ENCODE assay signal across 37 cellular contexts in genomic region chr2:81328968-81329367, GRCh38.
DNase-seq lines count a peak whose midpoint lies in the region; ATAC-seq, FAIRE-seq and TF ChIP-seq lines count a peak whose summit lies in the region.
"Had no signal": no experiment of that assay in that cellular context is flagged by ENCODE, and none has a peak within 500 bp of the region (broad histone marks: within the 10 kb centered on the region; RNA-seq: fewer than 3 reads in every experiment).

No MANE protein-coding gene starts in this region.

- 0% methylated on average over 2 of the region's 2 CpGs for WGBS in HepG2 (ENCODE audit: low lambda C conversion rate)
- 71% methylated on average over 2 of the region's 2 CpGs for WGBS in right lobe of liver (ENCODE audit: insufficient coverage, low coverage, low lambda C conversion rate, missing lambda C conversion rate)
- WGBS in IMR-90 (ENCODE audit: extremely low coverage in 2 of 2, insufficient read length in 1 of 2), 2 experiments = no CpG with 5 or more reads among the region's 2 CpGs

- H3K4ac ChIP-seq in IMR-90 (ENCODE audit: low read depth, low read length) = no peak overlapping the region

- no peak overlapping the region for H3K4me3 ChIP-seq in HepG2 (replicated peaks in 1 of 3; ENCODE audit: insufficient read depth in 1 of 3, low read depth in 2 of 3, low read length in 3 of 3)
- no peak overlapping the region for H3K4me3 ChIP-seq in right lobe of liver
- H3K4me3 ChIP-seq in IMR-90 (ENCODE audit: insufficient read depth, low read depth, low read length) = no peak overlapping the region
- H3K4me3 ChIP-seq: A549; BLaER1; BLaER1 treated with 17β-estradiol and CSF1 and Interleukin-3, amounts not matched to agents 10 nM and 100 nM had no signal

- BruUV-seq in HepG2 (replicated peaks; lab: Mats Ljungman, UMichigan) = no TSS peak
- BruUV-seq in IMR-90 (replicated peaks; lab: Mats Ljungman, UMichigan) = no TSS peak

- H2BK5ac ChIP-seq in IMR-90 (ENCODE audit: low read depth, low read length, poor library complexity, severe bottlenecking) = no peak overlapping the region

- peak; percentile 7 for DNase-seq in NCI-H2171 treated with DMSO at 0.1 percent for 48 hours (lab: John Stamatoyannopoulos, UW)
- no peak for DNase-seq in NCI-H2171 (lab: John Stamatoyannopoulos, UW)
- no peak for DNase-seq in HepG2 (ENCODE audit: low spot score)
- DNase-seq in right lobe of liver = no peak
- DNase-seq in IMR-90 = no peak
- DNase-seq in left kidney (ENCODE audit: low read depth, low spot score) = peak; percentile 5
- DNase-seq in glutamatergic neuron = no peak
- DNase-seq: 8988T; ACHN; AML-193; BE2C; C1 segment of cervical spinal cord; Caco-2; Calu3; CD4-positive, alpha-beta memory T cell; CD4-positive, alpha-beta T cell; CD4-positive, CD25-positive, alpha-beta regulatory T cell; CD8-positive, alpha-beta memory T cell; CD8-positive, alpha-beta T cell; COR-L47; DMS 273 treated with DMSO at 0.1 percent for 48 hours; DMS153; DMS53; DMS79; DMS79 treated with DMSO at 0.1 percent for 48 hours; DND-41; EL had no signal

- H3K27ac ChIP-seq in HepG2 (ENCODE audit: extremely low read length, insufficient read depth, low read length) (no peak overlapping the region), right lobe of liver (no peak overlapping the region), IMR-90 (ENCODE audit: insufficient read depth, low read length) (no peak overlapping the region)
- H3K27ac ChIP-seq: 22Rv1; A549; BLaER1; BLaER1 treated with 17β-estradiol and CSF1 and Interleukin-3, amounts not matched to agents 10 nM and 100 nM; C4-2B had no signal

- H3K9me1 ChIP-seq in IMR-90 (ENCODE audit: insufficient read depth, low read length) = no peaks in the 10 kb centered on the region

- H3K23ac ChIP-seq in IMR-90 (ENCODE audit: low read depth, low read length) = no peak overlapping the region

- H3K4me1 Mint-ChIP-seq in glutamatergic neuron (ENCODE audit: low read depth, unreplicated experiment) = peaks cover 11% of the 10 kb centered on the region
- H3K4me1 Mint-ChIP-seq: B cell; CD14-positive monocyte; CD4-positive, alpha-beta memory T cell; CD4-positive, CD25-positive, alpha-beta regulatory T cell; CD8-positive, alpha-beta memory T cell had no signal

- H4K20me1 ChIP-seq in HepG2 (ENCODE audit: insufficient read depth, low read length) = no peaks in the 10 kb centered on the region
- no peaks in the 10 kb centered on the region for H4K20me1 ChIP-seq in IMR-90 (ENCODE audit: insufficient read depth, low read length)
- H4K20me1 ChIP-seq: BLaER1; BLaER1 treated with 17β-estradiol and CSF1 and Interleukin-3, amounts not matched to agents 10 nM and 100 nM had no signal

- H2AK5ac ChIP-seq in IMR-90 (ENCODE audit: low read depth, low read length) = no peak overlapping the region

- H3K36me3 ChIP-seq in HepG2 (replicated peaks in 1 of 2; ENCODE audit: control insufficient read depth in 1 of 2, insufficient read depth in 2 of 2, low read length in 2 of 2) (no peaks in the 10 kb centered on the region), right lobe of liver (no peaks in the 10 kb centered on the region), IMR-90 (ENCODE audit: control insufficient read depth, insufficient read depth, low read length) (no peaks in the 10 kb centered on the region)
- H3K36me3 ChIP-seq: BE2C; BLaER1; BLaER1 treated with 17β-estradiol and CSF1 and Interleukin-3, amounts not matched to agents 10 nM and 100 nM had no signal

- no peak overlapping the region for H3K9ac ChIP-seq in HepG2 (ENCODE audit: insufficient read depth, low read depth, low read length)
- no peak overlapping the region for H3K9ac ChIP-seq in IMR-90 (ENCODE audit: low read depth, low read length)
- H3K9ac ChIP-seq: BLaER1; BLaER1 treated with 17β-estradiol and CSF1 and Interleukin-3, amounts not matched to agents 10 nM and 100 nM had no signal

- TF ChIP-seq CTCF in HepG2 (CRISPR knock-in tag; IDR thresholded peaks at IDR 0.05) (no peak), right lobe of liver (IDR thresholded peaks at IDR 0.05) (no peak), IMR-90 (conservative IDR thresholded peaks at IDR 0.05; ENCODE audit: low read depth, low read length) (no peak), glutamatergic neuron (IDR thresholded peaks at IDR 0.05; ENCODE audit: partially characterized antibody, unreplicated experiment) (no peak)

- H3K4me2 ChIP-seq in HepG2 (ENCODE audit: low read depth, low read length) = no peak overlapping the region
- no peak overlapping the region for H3K4me2 ChIP-seq in IMR-90 (ENCODE audit: low read depth, low read length)
- H3K4me2 ChIP-seq: A549; BLaER1; BLaER1 treated with 17β-estradiol and CSF1 and Interleukin-3, amounts not matched to agents 10 nM and 100 nM had no signal

- no peak for TF ChIP-seq RAD21 in HepG2 (CRISPR knock-in tag; IDR thresholded peaks at IDR 0.05)
- no peak for TF ChIP-seq RAD21 in IMR-90 (IDR thresholded peaks at IDR 0.05; ENCODE audit: low read length)

- TF ChIP-seq POLR2A in HepG2 (IDR thresholded peaks at IDR 0.05; ENCODE audit: insufficient read depth in 1 of 2, low read depth in 2 of 2, low read length in 2 of 2) (no peak), right lobe of liver (IDR thresholded peaks at IDR 0.05) (no peak), IMR-90 (IDR thresholded peaks at IDR 0.05; ENCODE audit: low read depth, low read length) (no peak)

- H2BK20ac ChIP-seq in IMR-90 (ENCODE audit: low read depth, low read length) = no peak overlapping the region

- ATAC-seq in HepG2 (no peak), right lobe of liver (no peak), IMR-90 (ENCODE audit: low read depth) (no peak), HG03354 (IDR thresholded peaks at IDR 0.05; ENCODE audit: poor library complexity, severe bottlenecking, unreplicated experiment) (no peak)
- ATAC-seq: A549; CD8-positive, alpha-beta T cell had no signal

- peaks cover 2% of the 10 kb centered on the region for H3K27me3 Mint-ChIP-seq in glutamatergic neuron (ENCODE audit: unreplicated experiment)
- H3K27me3 Mint-ChIP-seq: B cell; CD4-positive, alpha-beta memory T cell; CD4-positive, alpha-beta T cell; CD4-positive, CD25-positive, alpha-beta regulatory T cell had no signal

- no peak overlapping the region for H2BK15ac ChIP-seq in IMR-90 (ENCODE audit: low read depth, low read length)

- H4K8ac ChIP-seq in IMR-90 (ENCODE audit: low read depth in 2 of 2, low read length in 2 of 2) = no peak overlapping the region

- H3K4me1 ChIP-seq in HepG2 (ENCODE audit: insufficient read depth, low read length) = no peaks in the 10 kb centered on the region
- H3K4me1 ChIP-seq in right lobe of liver = no peaks in the 10 kb centered on the region
- H3K4me1 ChIP-seq in IMR-90 (ENCODE audit: control insufficient read depth, insufficient read depth, low read length) = no peaks in the 10 kb centered on the region
- H3K4me1 ChIP-seq: A549; BE2C; BLaER1; BLaER1 treated with 17β-estradiol and CSF1 and Interleukin-3, amounts not matched to agents 10 nM and 100 nM; Caco-2 had no signal

- TF ChIP-seq EP300 in HepG2 (IDR thresholded peaks at IDR 0.05; ENCODE audit: low read depth in 2 of 2, low read length in 2 of 2) = no peak
- no peak for TF ChIP-seq EP300 in HepG2 (CRISPR knock-in tag; IDR thresholded peaks at IDR 0.05; ENCODE audit: borderline replicate concordance)

- no peak overlapping the region for H3K14ac ChIP-seq in IMR-90 (replicated peaks; ENCODE audit: low read depth, low read length)

- no peaks in the 10 kb centered on the region for H3K79me2 ChIP-seq in HepG2 (ENCODE audit: insufficient read depth, low read length)

- H2BK120ac ChIP-seq in IMR-90 (ENCODE audit: low read depth, low read length) = no peak overlapping the region

- H3K18ac ChIP-seq in IMR-90 (ENCODE audit: low read depth, low read length) = no peak overlapping the region

- CTCF ChIA-PET in HepG2 (lab: Yijun Ruan, JAX; ENCODE audit: low intra/inter-chr PET ratio, low total read pairs) (no interaction called here), IMR-90 (lab: Yijun Ruan, JAX) (no interaction called here)

- intact Hi-C loops in HepG2 (cut with micrococcal nuclease; ENCODE audit: unreplicated experiment) = no loop called here
- intact Hi-C loops in right lobe of liver (cut with DNase I) = no loop called here
- intact Hi-C loops in IMR-90 (cut with micrococcal nuclease) = no loop called here

- H3K36me3 Mint-ChIP-seq in glutamatergic neuron (ENCODE audit: unreplicated experiment) = peaks cover 4% of the 10 kb centered on the region
- H3K36me3 Mint-ChIP-seq: CD14-positive monocyte; CD4-positive, alpha-beta memory T cell; CD4-positive, CD25-positive, alpha-beta regulatory T cell; CD8-positive, alpha-beta memory T cell; CD8-positive, alpha-beta T cell had no signal

- no peak overlapping the region for H4K5ac ChIP-seq in IMR-90 (ENCODE audit: low read depth, low read length)

- H3K9me3 ChIP-seq in HepG2 (ENCODE audit: low read length) (peaks cover 49% of the 10 kb centered on the region), right lobe of liver (no peaks in the 10 kb centered on the region), IMR-90 (ENCODE audit: control insufficient read depth, insufficient read depth, low read length) (peaks cover 6% of the 10 kb centered on the region)
- H3K9me3 ChIP-seq: BE2C; BLaER1; BLaER1 treated with 17β-estradiol and CSF1 and Interleukin-3, amounts not matched to agents 10 nM and 100 nM; Caco-2 had no signal

- POLR2A ChIA-PET in HepG2 (lab: Yijun Ruan, JAX) (no interaction called here), IMR-90 (lab: Charles Lee; ENCODE audit: unreplicated experiment) (no interaction called here)

- H3K27ac Mint-ChIP-seq in glutamatergic neuron (ENCODE audit: unreplicated experiment) = no peak overlapping the region
- H3K27ac Mint-ChIP-seq: B cell; CD14-positive monocyte; CD4-positive, alpha-beta memory T cell; CD4-positive, alpha-beta T cell; CD4-positive, CD25-positive, alpha-beta regulatory T cell; CD8-positive, alpha-beta memory T cell; CD8-positive, alpha-beta T cell had no signal

- H2AK9ac ChIP-seq in IMR-90 (replicated peaks; ENCODE audit: low read depth, low read length, poor library complexity) = no peak overlapping the region

- H2AFZ ChIP-seq in HepG2 (ENCODE audit: low read length) (no peak overlapping the region), IMR-90 (replicated peaks; ENCODE audit: low read length, poor library complexity) (no peak overlapping the region)

- peaks cover 4% of the 10 kb centered on the region for H3K9me3 Mint-ChIP-seq in glutamatergic neuron (ENCODE audit: unreplicated experiment)

- no peak overlapping the region for H3K56ac ChIP-seq in IMR-90 (ENCODE audit: extremely low read depth, insufficient read depth, low read length)

- in situ Hi-C loops in HepG2 (cut with HindIII; ENCODE audit: extremely low pct_ligation_motif_present, low pct_unique_long_range_greater_than_20kb) (no loop called here), IMR-90 (cut with MboI; ENCODE audit: low sequenced_read_pairs) (no loop called here)

- no peak overlapping the region for H4K91ac ChIP-seq in IMR-90 (ENCODE audit: insufficient read depth, low read depth, low read length)

- no peak for FAIRE-seq in HepG2 (lab: Jason Lieb, UNC)
- FAIRE-seq: A204.1, A549, D721Med had no signal

- dilution Hi-C loops in IMR-90 (cut with HindIII; ENCODE audit: low sequenced_read_pairs, unreplicated experiment) = no loop called here

- H3K27me3 ChIP-seq in HepG2 (ENCODE audit: control insufficient read depth in 1 of 2, insufficient read depth in 2 of 2, low read length in 2 of 2) (no peaks in the 10 kb centered on the region), right lobe of liver (no peaks in the 10 kb centered on the region), IMR-90 (ENCODE audit: control insufficient read depth, insufficient read depth, low read length) (no peaks in the 10 kb centered on the region)
- H3K27me3 ChIP-seq: BE2C; BLaER1; BLaER1 treated with 17β-estradiol and CSF1 and Interleukin-3, amounts not matched to agents 10 nM and 100 nM had no signal

- H3K4me3 Mint-ChIP-seq in glutamatergic neuron (ENCODE audit: unreplicated experiment) = no peak overlapping the region
- H3K4me3 Mint-ChIP-seq: B cell; CD14-positive monocyte; CD4-positive, alpha-beta memory T cell; CD4-positive, alpha-beta T cell; CD4-positive, CD25-positive, alpha-beta regulatory T cell; CD8-positive, alpha-beta memory T cell; CD8-positive, alpha-beta T cell had no signal

- H3K79me1 ChIP-seq in IMR-90 (ENCODE audit: low read depth in 1 of 2, low read length in 2 of 2) = no peaks in the 10 kb centered on the region

Comparison
In these comparisons a context has a peak if more than half of its experiments do, and no peak if none do; other contexts are left out.
1. DNase-seq: peak in NCI-H2171 treated with DMSO at 0.1 percent for 48 hours (single experiment) and left kidney (single experiment); none in NCI-H2171 (single experiment), HepG2 (single experiment), right lobe of liver (0 of 3), IMR-90 (single experiment) and glutamatergic neuron (single experiment).